In genomic region chr1:107804746-107805145, GRCh38 we compare ENCODE assay signal across 18 cellular contexts.
A peak's percentile ranks its signal among the peaks of the same experiment; 100 is the strongest.
DNase-seq lines count a peak whose midpoint lies in the region; ATAC-seq and TF ChIP-seq lines count a peak whose summit lies in the region.
"Had no signal": no experiment of that assay in that cellular context is flagged by ENCODE, and none has a peak within 500 bp of the region (broad histone marks: within the 10 kb centered on the region; RNA-seq: fewer than 3 reads in every experiment).

No MANE protein-coding gene starts in this region.

- peaks cover 2% of the 10 kb centered on the region for H3K27me3 Mint-ChIP-seq in activated CD4-positive, alpha-beta T cell treated with anti-CD3 and anti-CD28 coated beads, Interleukin-2, amount 10 ng/mL, durations not matched to agents 24 days and 14 days
- no peaks in the 10 kb centered on the region for H3K27me3 Mint-ChIP-seq in IgD-negative memory B cell
- H3K27me3 Mint-ChIP-seq in activated CD8-positive, alpha-beta T cell treated with anti-CD3 and anti-CD28 coated beads for 36 hours = no peaks in the 10 kb centered on the region
- H3K27me3 Mint-ChIP-seq in naive thymus-derived CD8-positive, alpha-beta T cell = no peaks in the 10 kb centered on the region
- H3K27me3 Mint-ChIP-seq: T-cell had no signal

- no peaks in the 10 kb centered on the region for H3K36me3 Mint-ChIP-seq in activated CD4-positive, alpha-beta T cell treated with anti-CD3 and anti-CD28 coated beads, Interleukin-2, amount 10 ng/mL, durations not matched to agents 24 days and 14 days (ENCODE audit: low read depth)
- H3K36me3 Mint-ChIP-seq in IgD-negative memory B cell = peaks cover 2% of the 10 kb centered on the region
- H3K36me3 Mint-ChIP-seq in activated CD8-positive, alpha-beta T cell treated with anti-CD3 and anti-CD28 coated beads for 36 hours (ENCODE audit: low read depth) = no peaks in the 10 kb centered on the region
- H3K36me3 Mint-ChIP-seq in naive thymus-derived CD8-positive, alpha-beta T cell = peaks cover 0 to 4% (median 0%) of the 10 kb centered on the region in 3 donors
- H3K36me3 Mint-ChIP-seq: T-cell had no signal

- no peak for TF ChIP-seq CTCF in activated CD8-positive, alpha-beta T cell treated with anti-CD3 and anti-CD28 coated beads for 36 hours (IDR thresholded peaks at IDR 0.05)

- POLR2A ChIA-PET in activated CD8-positive, alpha-beta T cell treated with anti-CD3 and anti-CD28 coated beads for 36 hours (lab: Charles Lee) = no interaction called here
- POLR2A ChIA-PET in naive thymus-derived CD8-positive, alpha-beta T cell (lab: Charles Lee) = no interaction called here

- peak overlapping the region; percentile 57 for H3K4me3 Mint-ChIP-seq in activated CD4-positive, alpha-beta T cell treated with anti-CD3 and anti-CD28 coated beads, Interleukin-2, amount 10 ng/mL, durations not matched to agents 24 days and 14 days
- H3K4me3 Mint-ChIP-seq in IgD-negative memory B cell = peak overlapping the region; percentile 56 to 89 (median 68)
- H3K4me3 Mint-ChIP-seq in activated CD8-positive, alpha-beta T cell treated with anti-CD3 and anti-CD28 coated beads for 36 hours = no peak overlapping the region
- H3K4me3 Mint-ChIP-seq in naive thymus-derived CD8-positive, alpha-beta T cell = peak overlapping the region; percentile 39 to 70 (median 52)

- H3K27ac Mint-ChIP-seq in activated CD4-positive, alpha-beta T cell treated with anti-CD3 and anti-CD28 coated beads, Interleukin-2, amount 10 ng/mL, durations not matched to agents 24 days and 14 days = peak overlapping the region; percentile 22
- H3K27ac Mint-ChIP-seq in IgD-negative memory B cell = peak overlapping the region; percentile 41 to 87 (median 63)
- peak overlapping the region; percentile 69 for H3K27ac Mint-ChIP-seq in activated CD8-positive, alpha-beta T cell treated with anti-CD3 and anti-CD28 coated beads for 36 hours
- peak overlapping the region; percentile 10 to 82 (median 66) for H3K27ac Mint-ChIP-seq in naive thymus-derived CD8-positive, alpha-beta T cell

- peaks cover 21% of the 10 kb centered on the region for H3K9me3 Mint-ChIP-seq in activated CD4-positive, alpha-beta T cell treated with anti-CD3 and anti-CD28 coated beads, Interleukin-2, amount 10 ng/mL, durations not matched to agents 24 days and 14 days
- peaks cover 0 to 4% (median 2%) of the 10 kb centered on the region in 3 donors for H3K9me3 Mint-ChIP-seq in IgD-negative memory B cell
- H3K9me3 Mint-ChIP-seq in activated CD8-positive, alpha-beta T cell treated with anti-CD3 and anti-CD28 coated beads for 36 hours = peaks cover 2% of the 10 kb centered on the region
- peaks cover 0 to 6% (median 0%) of the 10 kb centered on the region in 9 donors for H3K9me3 Mint-ChIP-seq in naive thymus-derived CD8-positive, alpha-beta T cell

- CTCF ChIA-PET in activated CD8-positive, alpha-beta T cell treated with anti-CD3 and anti-CD28 coated beads for 36 hours (lab: Charles Lee) = no interaction called here

- intact Hi-C loops in activated CD4-positive, alpha-beta T cell treated with anti-CD3 and anti-CD28 coated beads, Interleukin-2, amount 10 ng/mL, durations not matched to agents 24 days and 14 days (cut with micrococcal nuclease) = no loop called here
- intact Hi-C loops in activated CD8-positive, alpha-beta T cell treated with anti-CD3 and anti-CD28 coated beads for 36 hours (cut with micrococcal nuclease) = no loop called here

- no peak for ATAC-seq in activated CD8-positive, alpha-beta T cell treated with anti-CD3 and anti-CD28 coated beads for 36 hours
- peak in 1 of 2 donors; percentile 20 for ATAC-seq in naive thymus-derived CD8-positive, alpha-beta T cell
- ATAC-seq in GM21576 (IDR thresholded peaks at IDR 0.05; ENCODE audit: unreplicated experiment) (no peak), GM18511 (IDR thresholded peaks at IDR 0.05; ENCODE audit: unreplicated experiment) (no peak)
- ATAC-seq: A549, left colon, upper lobe of right lung had no signal

- no peak for DNase-seq in activated CD4-positive, alpha-beta T cell treated with anti-CD3 and anti-CD28 coated beads, Interleukin-2, amount 10 ng/mL, durations not matched to agents 24 days and 14 days
- DNase-seq in activated CD4-positive, alpha-beta T cell treated with anti-CD3 and anti-CD28 coated beads, Interleukin-2, amount 50 U/mL, for 48 hours = no peak
- no peak for DNase-seq in activated CD8-positive, alpha-beta T cell treated with anti-CD3 and anti-CD28 coated beads for 36 hours
- DNase-seq in naive thymus-derived CD8-positive, alpha-beta T cell = no peak
- no peak for DNase-seq in SW 1271 (lab: John Stamatoyannopoulos, UW)
- DNase-seq: activated CD4-positive, alpha-beta T cell treated with anti-CD3 and anti-CD28 coated beads for 4 hours; hypothalamus; left colon; NCI-H1048; NCI-H82; ovary; stimulated activated CD4-positive, alpha-beta T cell treated with anti-CD3 and anti-CD28 coated beads, Interleukin-4, amount 100 ng/mL, for 4 hours; T-cell; upper lobe of right lung had no signal

- peaks cover 33% of the 10 kb centered on the region for H3K4me1 Mint-ChIP-seq in activated CD4-positive, alpha-beta T cell treated with anti-CD3 and anti-CD28 coated beads, Interleukin-2, amount 10 ng/mL, durations not matched to agents 24 days and 14 days
- peaks cover 57 to 70% (median 67%) of the 10 kb centered on the region in 3 donors for H3K4me1 Mint-ChIP-seq in IgD-negative memory B cell
- peaks cover 47% of the 10 kb centered on the region for H3K4me1 Mint-ChIP-seq in activated CD8-positive, alpha-beta T cell treated with anti-CD3 and anti-CD28 coated beads for 36 hours (ENCODE audit: low read depth)
- peaks cover 22 to 85% (median 43%) of the 10 kb centered on the region in 4 donors for H3K4me1 Mint-ChIP-seq in naive thymus-derived CD8-positive, alpha-beta T cell
